In genomic region chr3:66593978-66594377, GRCh38 we compare ENCODE assay signal across 1 cellular context.
TF ChIP-seq lines count a peak whose summit lies in the region.

No MANE protein-coding gene starts in this region.

TF ChIP-seq in HepG2, 621 proteins besides CTCF, POLR2A, EP300 and RAD21 (continued from another document and continues in another):
- TF ChIP-seq BCLAF1 (IDR thresholded peaks at IDR 0.05) (no peak), ZBTB49 (CRISPR knock-in tag; IDR thresholded peaks at IDR 0.05; ENCODE audit: borderline replicate concordance) (no peak), MIER3 (CRISPR knock-in tag; IDR thresholded peaks at IDR 0.05; ENCODE audit: borderline replicate concordance) (no peak), EED (CRISPR knock-in tag; IDR thresholded peaks at IDR 0.05) (no peak), ZNF782 (CRISPR knock-in tag; IDR thresholded peaks at IDR 0.05; ENCODE audit: borderline replicate concordance) (no peak), RNF219 (CRISPR knock-in tag; IDR thresholded peaks at IDR 0.05) (no peak), ZNF788 (CRISPR knock-in tag; IDR thresholded peaks at IDR 0.05; ENCODE audit: borderline replicate concordance) (no peak), YY1 (IDR thresholded peaks at IDR 0.05; ENCODE audit: insufficient read depth, insufficient replicate concordance, low read depth, low read length) (no peak), ELF1 (CRISPR knock-in tag; IDR thresholded peaks at IDR 0.05) (peak; percentile 40; the same call in 1 of the 2 replicates), GATAD2A (CRISPR knock-in tag; IDR thresholded peaks at IDR 0.05) (peak; percentile 61; the same call in 1 of the 2 replicates), SOX5 (CRISPR knock-in tag; IDR thresholded peaks at IDR 0.05; ENCODE audit: borderline replicate concordance) (peak; percentile 37; the same call in 1 of the 2 replicates), SP1 (IDR thresholded peaks at IDR 0.05) (no peak), SP1 (CRISPR knock-in tag; IDR thresholded peaks at IDR 0.05) (no peak), NFE2L1 (CRISPR knock-in tag; IDR thresholded peaks at IDR 0.05; ENCODE audit: borderline replicate concordance) (no peak), TEAD2 (CRISPR knock-in tag; IDR thresholded peaks at IDR 0.05) (no peak), THYN1 (CRISPR knock-in tag; IDR thresholded peaks at IDR 0.05; ENCODE audit: borderline replicate concordance, low read depth) (no peak), ZNF562 (CRISPR knock-in tag; IDR thresholded peaks at IDR 0.05; ENCODE audit: borderline replicate concordance) (no peak), ZFP90 (CRISPR knock-in tag; IDR thresholded peaks at IDR 0.05; ENCODE audit: borderline replicate concordance) (no peak), ZMAT3 (CRISPR knock-in tag; conservative IDR thresholded peaks at IDR 0.05) (no peak), TRIM24 (CRISPR knock-in tag; IDR thresholded peaks at IDR 0.05) (no peak), SRF (IDR thresholded peaks at IDR 0.05; ENCODE audit: low read depth, low read length) (no peak), CREM (IDR thresholded peaks at IDR 0.05) (no peak), CREM (CRISPR knock-in tag; IDR thresholded peaks at IDR 0.05) (no peak), SETDB1 (CRISPR knock-in tag; IDR thresholded peaks at IDR 0.05; ENCODE audit: borderline replicate concordance) (no peak), ZNF704 (CRISPR knock-in tag; IDR thresholded peaks at IDR 0.05; ENCODE audit: borderline replicate concordance) (no peak), KAT2B (IDR thresholded peaks at IDR 0.05; ENCODE audit: borderline replicate concordance, low read depth, low read length) (no peak), MBD4 (IDR thresholded peaks at IDR 0.05; ENCODE audit: borderline replicate concordance, low read length) (no peak), SP2 (CRISPR knock-in tag; IDR thresholded peaks at IDR 0.05) (no peak), ZMYM4 (CRISPR knock-in tag; IDR thresholded peaks at IDR 0.05) (no peak), SPEN (CRISPR knock-in tag; IDR thresholded peaks at IDR 0.05; ENCODE audit: low read depth) (no peak), ZNF720 (CRISPR knock-in tag; IDR thresholded peaks at IDR 0.05) (no peak), RFXAP (CRISPR knock-in tag; IDR thresholded peaks at IDR 0.05; ENCODE audit: borderline replicate concordance) (no peak), ZBTB8A (CRISPR knock-in tag; IDR thresholded peaks at IDR 0.05; ENCODE audit: borderline replicate concordance, low read depth) (no peak), TEAD3 (CRISPR knock-in tag; optimal IDR thresholded peaks at IDR 0.05; ENCODE audit: borderline replicate concordance) (peak; percentile 71), E2F5 (CRISPR knock-in tag; conservative IDR thresholded peaks at IDR 0.05) (no peak), MYC (CRISPR knock-in tag; IDR thresholded peaks at IDR 0.05; ENCODE audit: borderline replicate concordance) (no peak), REPIN1 (CRISPR knock-in tag; IDR thresholded peaks at IDR 0.05; ENCODE audit: borderline replicate concordance, low read depth) (no peak), NONO (IDR thresholded peaks at IDR 0.05) (no peak), NONO (CRISPR knock-in tag; conservative IDR thresholded peaks at IDR 0.05) (no peak), XRCC5 (optimal IDR thresholded peaks at IDR 0.05; ENCODE audit: low read length) (no peak)
- TF ChIP-seq, protein P1, sequence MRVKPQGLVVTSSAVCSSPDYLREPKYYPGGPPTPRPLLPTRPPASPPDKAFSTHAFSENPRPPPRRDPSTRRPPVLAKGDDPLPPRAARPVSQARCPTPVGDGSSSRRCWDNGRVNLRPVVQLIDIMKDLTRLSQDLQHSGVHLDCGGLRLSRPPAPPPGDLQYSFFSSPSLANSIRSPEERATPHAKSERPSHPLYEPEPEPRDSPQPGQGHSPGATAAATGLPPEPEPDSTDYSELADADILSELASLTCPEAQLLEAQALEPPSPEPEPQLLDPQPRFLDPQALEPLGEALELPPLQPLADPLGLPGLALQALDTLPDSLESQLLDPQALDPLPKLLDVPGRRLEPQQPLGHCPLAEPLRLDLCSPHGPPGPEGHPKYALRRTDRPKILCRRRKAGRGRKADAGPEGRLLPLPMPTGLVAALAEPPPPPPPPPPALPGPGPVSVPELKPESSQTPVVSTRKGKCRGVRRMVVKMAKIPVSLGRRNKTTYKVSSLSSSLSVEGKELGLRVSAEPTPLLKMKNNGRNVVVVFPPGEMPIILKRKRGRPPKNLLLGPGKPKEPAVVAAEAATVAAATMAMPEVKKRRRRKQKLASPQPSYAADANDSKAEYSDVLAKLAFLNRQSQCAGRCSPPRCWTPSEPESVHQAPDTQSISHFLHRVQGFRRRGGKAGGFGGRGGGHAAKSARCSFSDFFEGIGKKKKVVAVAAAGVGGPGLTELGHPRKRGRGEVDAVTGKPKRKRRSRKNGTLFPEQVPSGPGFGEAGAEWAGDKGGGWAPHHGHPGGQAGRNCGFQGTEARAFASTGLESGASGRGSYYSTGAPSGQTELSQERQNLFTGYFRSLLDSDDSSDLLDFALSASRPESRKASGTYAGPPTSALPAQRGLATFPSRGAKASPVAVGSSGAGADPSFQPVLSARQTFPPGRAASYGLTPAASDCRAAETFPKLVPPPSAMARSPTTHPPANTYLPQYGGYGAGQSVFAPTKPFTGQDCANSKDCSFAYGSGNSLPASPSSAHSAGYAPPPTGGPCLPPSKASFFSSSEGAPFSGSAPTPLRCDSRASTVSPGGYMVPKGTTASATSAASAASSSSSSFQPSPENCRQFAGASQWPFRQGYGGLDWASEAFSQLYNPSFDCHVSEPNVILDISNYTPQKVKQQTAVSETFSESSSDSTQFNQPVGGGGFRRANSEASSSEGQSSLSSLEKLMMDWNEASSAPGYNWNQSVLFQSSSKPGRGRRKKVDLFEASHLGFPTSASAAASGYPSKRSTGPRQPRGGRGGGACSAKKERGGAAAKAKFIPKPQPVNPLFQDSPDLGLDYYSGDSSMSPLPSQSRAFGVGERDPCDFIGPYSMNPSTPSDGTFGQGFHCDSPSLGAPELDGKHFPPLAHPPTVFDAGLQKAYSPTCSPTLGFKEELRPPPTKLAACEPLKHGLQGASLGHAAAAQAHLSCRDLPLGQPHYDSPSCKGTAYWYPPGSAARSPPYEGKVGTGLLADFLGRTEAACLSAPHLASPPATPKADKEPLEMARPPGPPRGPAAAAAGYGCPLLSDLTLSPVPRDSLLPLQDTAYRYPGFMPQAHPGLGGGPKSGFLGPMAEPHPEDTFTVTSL (CRISPR knock-in tag; IDR thresholded peaks at IDR 0.05; ENCODE audit: borderline replicate concordance): peak; percentile 27; the same call in 1 of the 2 replicates
- TF ChIP-seq, protein P2, sequence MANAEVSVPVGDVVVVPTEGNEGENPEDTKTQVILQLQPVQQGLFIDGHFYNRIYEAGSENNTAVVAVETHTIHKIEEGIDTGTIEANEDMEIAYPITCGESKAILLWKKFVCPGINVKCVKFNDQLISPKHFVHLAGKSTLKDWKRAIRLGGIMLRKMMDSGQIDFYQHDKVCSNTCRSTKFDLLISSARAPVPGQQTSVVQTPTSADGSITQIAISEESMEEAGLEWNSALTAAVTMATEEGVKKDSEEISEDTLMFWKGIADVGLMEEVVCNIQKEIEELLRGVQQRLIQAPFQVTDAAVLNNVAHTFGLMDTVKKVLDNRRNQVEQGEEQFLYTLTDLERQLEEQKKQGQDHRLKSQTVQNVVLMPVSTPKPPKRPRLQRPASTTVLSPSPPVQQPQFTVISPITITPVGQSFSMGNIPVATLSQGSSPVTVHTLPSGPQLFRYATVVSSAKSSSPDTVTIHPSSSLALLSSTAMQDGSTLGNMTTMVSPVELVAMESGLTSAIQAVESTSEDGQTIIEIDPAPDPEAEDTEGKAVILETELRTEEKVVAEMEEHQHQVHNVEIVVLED (CRISPR knock-in tag; IDR thresholded peaks at IDR 0.05; ENCODE audit: borderline replicate concordance): no peak
- TF ChIP-seq, protein P3, sequence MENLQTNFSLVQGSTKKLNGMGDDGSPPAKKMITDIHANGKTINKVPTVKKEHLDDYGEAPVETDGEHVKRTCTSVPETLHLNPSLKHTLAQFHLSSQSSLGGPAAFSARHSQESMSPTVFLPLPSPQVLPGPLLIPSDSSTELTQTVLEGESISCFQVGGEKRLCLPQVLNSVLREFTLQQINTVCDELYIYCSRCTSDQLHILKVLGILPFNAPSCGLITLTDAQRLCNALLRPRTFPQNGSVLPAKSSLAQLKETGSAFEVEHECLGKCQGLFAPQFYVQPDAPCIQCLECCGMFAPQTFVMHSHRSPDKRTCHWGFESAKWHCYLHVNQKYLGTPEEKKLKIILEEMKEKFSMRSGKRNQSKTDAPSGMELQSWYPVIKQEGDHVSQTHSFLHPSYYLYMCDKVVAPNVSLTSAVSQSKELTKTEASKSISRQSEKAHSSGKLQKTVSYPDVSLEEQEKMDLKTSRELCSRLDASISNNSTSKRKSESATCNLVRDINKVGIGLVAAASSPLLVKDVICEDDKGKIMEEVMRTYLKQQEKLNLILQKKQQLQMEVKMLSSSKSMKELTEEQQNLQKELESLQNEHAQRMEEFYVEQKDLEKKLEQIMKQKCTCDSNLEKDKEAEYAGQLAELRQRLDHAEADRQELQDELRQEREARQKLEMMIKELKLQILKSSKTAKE (CRISPR knock-in tag; IDR thresholded peaks at IDR 0.05; ENCODE audit: borderline replicate concordance): no peak
